8 cellular contexts compared by ENCODE assay signal in genomic region chr5:172293054-172293744, GRCh38. TPM values are rescaled to one million over a fixed set of nuclear protein-coding genes. Genes with fewer than 3 reads are reported as not detected.
DNase-seq lines count a peak whose midpoint lies in the region; ATAC-seq and TF ChIP-seq lines count a peak whose summit lies in the region.

No MANE protein-coding gene starts in this region.

- DNase-seq in NK-92 treated with Interleukin-12 subunit alpha and Interleukin-12 subunit beta, amount 100 ng/mL, for 24 hours (lab: John Stamatoyannopoulos, UW), result peak; percentile 16
- DNase-seq in NK-92 (lab: John Stamatoyannopoulos, UW; ENCODE audit: unreplicated experiment), result no peak
- DNase-seq in NCI-H187 (lab: John Stamatoyannopoulos, UW), result peak; percentile 14 to 19
- peak; percentile 20 for DNase-seq in T-helper 22 cell (ENCODE audit: low read depth)
- peak in 1 of 2 donors; percentile 80 for DNase-seq in ascending aorta (ENCODE audit: low spot score in 2 of 2)
- DNase-seq in hypothalamus (lab: John Stamatoyannopoulos, UW), result peak in 45 of 51 donors; percentile 6 to 79 (median 37)
- DNase-seq in stimulated activated CD4-positive, alpha-beta T cell treated with anti-CD3 and anti-CD28 coated beads, Interleukin-15, amount 100 ng/mL, for 1 hour (ENCODE audit: low read depth in 1 of 2, low spot score in 1 of 2), result peak; percentile 13 to 24

- peak; percentile 89 for ATAC-seq in HG02852 (IDR thresholded peaks at IDR 0.05; ENCODE audit: unreplicated experiment)

- H3K9me3 ChIP-seq in ascending aorta, result no peaks in the 10 kb centered on the region

- intact Hi-C loops in ascending aorta (cut with DNase I), result loop anchor here (1.0 kb wide), 1 partner anchor 186 kb away; no protein-coding TSS in a partner anchor

- no peaks in the 10 kb centered on the region for H3K27me3 ChIP-seq in ascending aorta

- H3K36me3 ChIP-seq in ascending aorta, result no peaks in the 10 kb centered on the region

- no peak overlapping the region for H3K27ac ChIP-seq in ascending aorta

- no peak overlapping the region for H3K4me3 ChIP-seq in ascending aorta

- TF ChIP-seq CTCF in ascending aorta (IDR thresholded peaks at IDR 0.05), result peak; percentile 66 to 80 (median 71)

- no peaks in the 10 kb centered on the region for H3K4me1 ChIP-seq in ascending aorta

RNA-seq across cellular contexts. Expression of gene UBTD2, which starts 9.6 kb away (rescaled TPM):
- total RNA-seq in ascending aorta, result 6.8 TPM
